10 cellular contexts compared by ENCODE assay signal in the genomic region with DNA sequence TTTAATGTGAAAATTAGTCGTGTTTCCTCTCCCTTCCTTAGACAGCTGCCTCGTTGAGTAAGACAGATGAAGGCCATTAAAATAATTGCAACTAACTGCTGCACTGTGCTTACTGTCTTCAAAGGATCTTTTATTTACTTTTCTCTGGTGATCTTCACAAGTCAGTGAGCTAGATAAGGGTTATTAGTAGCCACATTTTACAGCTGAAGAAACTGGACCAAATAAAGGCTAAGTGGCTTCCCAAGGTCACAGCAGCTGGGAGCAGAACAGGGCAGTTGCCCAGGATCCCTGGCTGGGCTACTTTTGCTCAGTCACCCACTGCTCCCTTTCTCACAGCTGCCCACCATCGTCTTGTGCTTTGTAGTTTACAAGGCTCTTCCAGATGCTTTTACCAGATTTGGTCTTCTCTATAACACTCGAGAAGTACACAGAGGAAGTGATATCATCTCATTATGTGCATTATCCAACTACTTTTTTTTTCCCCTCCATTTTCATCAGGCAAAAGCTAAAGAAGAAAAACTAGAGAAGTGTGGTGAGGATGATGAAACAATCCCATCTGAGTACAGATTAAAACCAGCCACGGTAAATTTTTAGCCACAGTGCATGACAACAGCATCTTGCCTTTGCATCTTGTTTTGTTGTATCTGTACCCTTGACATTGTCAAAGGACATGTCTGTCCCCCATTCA.
DNase-seq lines count a peak whose midpoint lies in the region; ATAC-seq and TF ChIP-seq lines count a peak whose summit lies in the region.
"Had no signal": no experiment of that assay in that cellular context is flagged by ENCODE, and none has a peak within 500 bp of the region (broad histone marks: within the 10 kb centered on the region; RNA-seq: fewer than 3 reads in every experiment).

No MANE protein-coding gene starts in this region.

- POLR2A ChIA-PET in CD4-positive, alpha-beta T cell (lab: Charles Lee): interaction anchor here (1.1 kb wide), 1 partner anchor 20 kb away, joined by 3 read pairs; no protein-coding TSS in a partner anchor

- H3K27ac Mint-ChIP-seq in CD4-positive, alpha-beta T cell: peak overlapping the region; percentile 76
- H3K27ac Mint-ChIP-seq in activated naive CD4-positive, alpha-beta T cell treated with anti-CD3 and anti-CD28 coated beads, Interleukin-2, amount 50 U/mL, for 72 hours: peak overlapping the region; percentile 39 to 83
- H3K27ac Mint-ChIP-seq: dendritic cell treated with granulocyte-macrophage colony-stimulating factor and Interleukin-4, amounts not matched to agents 40 ng/mL and 50 ng/mL, for 4 days had no signal

- TF ChIP-seq CTCF in CD4-positive, alpha-beta T cell (IDR thresholded peaks at IDR 0.05): no peak

- no peak for DNase-seq in CD4-positive, alpha-beta T cell
- DNase-seq in DMS79 treated with DMSO at 0.1 percent for 48 hours (lab: John Stamatoyannopoulos, UW) (peak; percentile 61), myocyte (ENCODE audit: low read depth) (peak; percentile 42), inferior parietal cortex (ENCODE audit: extremely low spot score) (no peak), nucleus accumbens (lab: John Stamatoyannopoulos, UW) (no peak)
- DNase-seq in activated naive CD4-positive, alpha-beta T cell treated with anti-CD3 and anti-CD28 coated beads, Interleukin-2, amount 50 U/mL, for 72 hours (ENCODE audit: low spot score in 2 of 2): no peak
- DNase-seq: GF-D8, occipital lobe had no signal

- H3K27me3 ChIP-seq in CD4-positive, alpha-beta T cell (ENCODE audit: control insufficient read depth, insufficient read depth, low read length): no peaks in the 10 kb centered on the region

- no peak for ATAC-seq in CD4-positive, alpha-beta T cell (ENCODE audit: poor library complexity)
- no peak for ATAC-seq in activated naive CD4-positive, alpha-beta T cell treated with anti-CD3 and anti-CD28 coated beads, Interleukin-2, amount 50 U/mL, for 72 hours
- no peak for ATAC-seq in GM21515 (IDR thresholded peaks at IDR 0.05; ENCODE audit: unreplicated experiment)

- no peaks in the 10 kb centered on the region for H3K9me3 Mint-ChIP-seq in CD4-positive, alpha-beta T cell
- H3K9me3 Mint-ChIP-seq in activated naive CD4-positive, alpha-beta T cell treated with anti-CD3 and anti-CD28 coated beads, Interleukin-2, amount 50 U/mL, for 72 hours: peaks cover 0 to 8% of the 10 kb centered on the region in 2 donors
- H3K9me3 Mint-ChIP-seq: dendritic cell treated with granulocyte-macrophage colony-stimulating factor and Interleukin-4, amounts not matched to agents 40 ng/mL and 50 ng/mL, for 4 days had no signal

- no peaks in the 10 kb centered on the region for H3K27me3 Mint-ChIP-seq in CD4-positive, alpha-beta T cell
- H3K27me3 Mint-ChIP-seq: dendritic cell treated with granulocyte-macrophage colony-stimulating factor and Interleukin-4, amounts not matched to agents 40 ng/mL and 50 ng/mL, for 4 days had no signal

- no peak overlapping the region for H3K4me3 Mint-ChIP-seq in CD4-positive, alpha-beta T cell
- H3K4me3 Mint-ChIP-seq: dendritic cell treated with granulocyte-macrophage colony-stimulating factor and Interleukin-4, amounts not matched to agents 40 ng/mL and 50 ng/mL, for 4 days had no signal

- no peak overlapping the region for H3K27ac ChIP-seq in CD4-positive, alpha-beta T cell (ENCODE audit: low read depth, low read length)

- intact Hi-C loops in CD4-positive, alpha-beta T cell (cut with DNase I, micrococcal nuclease): loop anchor here in 1 of 2 experiments (10.0 kb wide), 1 partner anchor 401 kb away; no protein-coding TSS in a partner anchor

- peaks cover 94% of the 10 kb centered on the region for H3K36me3 Mint-ChIP-seq in CD4-positive, alpha-beta T cell (ENCODE audit: low read depth)
- peaks cover 17 to 39% of the 10 kb centered on the region in 2 donors for H3K36me3 Mint-ChIP-seq in activated naive CD4-positive, alpha-beta T cell treated with anti-CD3 and anti-CD28 coated beads, Interleukin-2, amount 50 U/mL, for 72 hours

- H3K4me1 Mint-ChIP-seq in CD4-positive, alpha-beta T cell (ENCODE audit: low read depth): no peaks in the 10 kb centered on the region

- CTCF ChIA-PET in CD4-positive, alpha-beta T cell (lab: Charles Lee): interaction anchor here (1.2 to 1.4 kb wide), 2 partner anchors 8 to 15 kb away, joined by 3 to 4 read pairs; no protein-coding TSS in a partner anchor

- no peaks in the 10 kb centered on the region for H3K9me3 ChIP-seq in CD4-positive, alpha-beta T cell (ENCODE audit: control insufficient read depth, low read length)

Comparison
In these comparisons a context has a peak if more than half of its experiments do, and no peak if none do; other contexts are left out.
1. DNase-seq: peak in DMS79 treated with DMSO at 0.1 percent for 48 hours (single experiment) and myocyte (single experiment); none in CD4-positive, alpha-beta T cell (0 of 10), activated naive CD4-positive, alpha-beta T cell treated with anti-CD3 and anti-CD28 coated beads, Interleukin-2, amount 50 U/mL, for 72 hours (0 of 2), inferior parietal cortex (single experiment) and nucleus accumbens (0 of 56).